10 cellular contexts compared by ENCODE assay signal in genomic region chr1:40801742-40802077, GRCh38. TPM values are rescaled to one million over a fixed set of nuclear protein-coding genes. Genes with fewer than 3 reads are reported as not detected.
DNase-seq lines count a peak whose midpoint lies in the region; ATAC-seq and TF ChIP-seq lines count a peak whose summit lies in the region.
"Had no signal": no experiment of that assay in that cellular context is flagged by ENCODE, and none has a peak within 500 bp of the region (broad histone marks: within the 10 kb centered on the region; RNA-seq: fewer than 3 reads in every experiment).

No MANE protein-coding gene starts in this region.

- intact Hi-C loops in MCF 10A (cut with micrococcal nuclease), result no loop called here

- peaks cover 36% of the 10 kb centered on the region for H3K4me1 Mint-ChIP-seq in stimulated activated naive CD8-positive, alpha-beta T cell treated with anti-CD3 and anti-CD28 coated beads, Interleukin-15, Interleukin-2, amounts not matched to agents 100 ng/mL and 50 ng/mL, for 24 hours (ENCODE audit: low read depth)
- H3K4me1 Mint-ChIP-seq in MCF 10A (ENCODE audit: insufficient read depth, unreplicated experiment), result peaks cover 6% of the 10 kb centered on the region

- no peak for ATAC-seq in stimulated activated naive CD8-positive, alpha-beta T cell treated with anti-CD3 and anti-CD28 coated beads, Interleukin-15, Interleukin-2, amounts not matched to agents 100 U/mL and 50 U/mL, for 24 hours
- no peak for ATAC-seq in HG02840 (IDR thresholded peaks at IDR 0.05; ENCODE audit: low FRiP score, unreplicated experiment)

- peak overlapping the region; percentile 50 to 55 for H3K4me3 ChIP-seq in muscle layer of duodenum (ENCODE audit: low read depth in 1 of 2, low read length in 2 of 2)

- H3K27ac ChIP-seq in muscle layer of duodenum (ENCODE audit: low read length), result peak overlapping the region; percentile 78
- H3K27ac ChIP-seq: epithelial cell of prostate had no signal

- DNase-seq in stimulated activated naive CD8-positive, alpha-beta T cell treated with anti-CD3 and anti-CD28 coated beads, Interleukin-15, Interleukin-2, amounts not matched to agents 100 U/mL and 50 U/mL, for 24 hours, result no peak
- DNase-seq in MCF 10A (ENCODE audit: unreplicated experiment), result no peak
- no peak for DNase-seq in COR-L47 (lab: John Stamatoyannopoulos, UW)
- no peak for DNase-seq in NOMO-1 treated with DMSO at 0.1 percent for 48 hours (lab: John Stamatoyannopoulos, UW; ENCODE audit: unreplicated experiment)
- DNase-seq in hepatic stellate cell (ENCODE audit: low spot score), result no peak

- no peaks in the 10 kb centered on the region for H3K27me3 ChIP-seq in muscle layer of duodenum (ENCODE audit: low read depth, low read length)

- no peak for TF ChIP-seq CTCF in MCF 10A (IDR thresholded peaks at IDR 0.05; ENCODE audit: unreplicated experiment)

- POLR2A ChIA-PET in MCF 10A (lab: Yijun Ruan, JAX), result no interaction called here

- no peaks in the 10 kb centered on the region for H3K36me3 Mint-ChIP-seq in stimulated activated naive CD8-positive, alpha-beta T cell treated with anti-CD3 and anti-CD28 coated beads, Interleukin-15, Interleukin-2, amounts not matched to agents 100 ng/mL and 50 ng/mL, for 24 hours (ENCODE audit: low read depth)
- no peaks in the 10 kb centered on the region for H3K36me3 Mint-ChIP-seq in MCF 10A (ENCODE audit: insufficient read depth, unreplicated experiment)

- peaks cover 28 to 71% of the 10 kb centered on the region in 2 donors for H3K4me1 ChIP-seq in muscle layer of duodenum (ENCODE audit: control insufficient read depth in 1 of 2, insufficient read depth in 2 of 2, low read length in 2 of 2)

- peak overlapping the region; percentile 72 for H3K27ac Mint-ChIP-seq in stimulated activated naive CD8-positive, alpha-beta T cell treated with anti-CD3 and anti-CD28 coated beads, Interleukin-15, Interleukin-2, amounts not matched to agents 100 ng/mL and 50 ng/mL, for 24 hours
- H3K27ac Mint-ChIP-seq in MCF 10A (ENCODE audit: low read depth, unreplicated experiment), result no peak overlapping the region

- CTCF ChIA-PET in MCF 10A (lab: Yijun Ruan, JAX), result no interaction called here

- H3K9me3 Mint-ChIP-seq in stimulated activated naive CD8-positive, alpha-beta T cell treated with anti-CD3 and anti-CD28 coated beads, Interleukin-15, Interleukin-2, amounts not matched to agents 100 ng/mL and 50 ng/mL, for 24 hours, result no peaks in the 10 kb centered on the region
- H3K9me3 Mint-ChIP-seq in MCF 10A (ENCODE audit: unreplicated experiment), result no peaks in the 10 kb centered on the region

- no peaks in the 10 kb centered on the region for H3K27me3 Mint-ChIP-seq in stimulated activated naive CD8-positive, alpha-beta T cell treated with anti-CD3 and anti-CD28 coated beads, Interleukin-15, Interleukin-2, amounts not matched to agents 100 ng/mL and 50 ng/mL, for 24 hours
- peaks cover 19% of the 10 kb centered on the region for H3K27me3 Mint-ChIP-seq in MCF 10A (ENCODE audit: insufficient read depth, unreplicated experiment)

- H3K9me3 ChIP-seq in muscle layer of duodenum (ENCODE audit: control insufficient read depth in 1 of 2, low read length in 2 of 2), result no peaks in the 10 kb centered on the region

- no TSS peak for BruUV-seq in MCF 10A (replicated peaks; lab: Mats Ljungman, UMichigan)

- no peaks in the 10 kb centered on the region for H3K36me3 ChIP-seq in muscle layer of duodenum (ENCODE audit: control insufficient read depth in 1 of 2, insufficient read depth in 2 of 2, low read length in 2 of 2)

- H3K4me3 Mint-ChIP-seq in stimulated activated naive CD8-positive, alpha-beta T cell treated with anti-CD3 and anti-CD28 coated beads, Interleukin-15, Interleukin-2, amounts not matched to agents 100 ng/mL and 50 ng/mL, for 24 hours, result peak overlapping the region; percentile 62
- H3K4me3 Mint-ChIP-seq in MCF 10A (ENCODE audit: unreplicated experiment), result peak overlapping the region; percentile 28

RNA-seq across cellular contexts. Expression of gene KCNQ4, which starts 18.1 kb away (rescaled TPM):
- total RNA-seq in MCF 10A (2022), result not detected in 2 replicates
- total RNA-seq: M059J had no signal
